Comparison of ENCODE assay signal across 9 cellular contexts in the genomic region with DNA sequence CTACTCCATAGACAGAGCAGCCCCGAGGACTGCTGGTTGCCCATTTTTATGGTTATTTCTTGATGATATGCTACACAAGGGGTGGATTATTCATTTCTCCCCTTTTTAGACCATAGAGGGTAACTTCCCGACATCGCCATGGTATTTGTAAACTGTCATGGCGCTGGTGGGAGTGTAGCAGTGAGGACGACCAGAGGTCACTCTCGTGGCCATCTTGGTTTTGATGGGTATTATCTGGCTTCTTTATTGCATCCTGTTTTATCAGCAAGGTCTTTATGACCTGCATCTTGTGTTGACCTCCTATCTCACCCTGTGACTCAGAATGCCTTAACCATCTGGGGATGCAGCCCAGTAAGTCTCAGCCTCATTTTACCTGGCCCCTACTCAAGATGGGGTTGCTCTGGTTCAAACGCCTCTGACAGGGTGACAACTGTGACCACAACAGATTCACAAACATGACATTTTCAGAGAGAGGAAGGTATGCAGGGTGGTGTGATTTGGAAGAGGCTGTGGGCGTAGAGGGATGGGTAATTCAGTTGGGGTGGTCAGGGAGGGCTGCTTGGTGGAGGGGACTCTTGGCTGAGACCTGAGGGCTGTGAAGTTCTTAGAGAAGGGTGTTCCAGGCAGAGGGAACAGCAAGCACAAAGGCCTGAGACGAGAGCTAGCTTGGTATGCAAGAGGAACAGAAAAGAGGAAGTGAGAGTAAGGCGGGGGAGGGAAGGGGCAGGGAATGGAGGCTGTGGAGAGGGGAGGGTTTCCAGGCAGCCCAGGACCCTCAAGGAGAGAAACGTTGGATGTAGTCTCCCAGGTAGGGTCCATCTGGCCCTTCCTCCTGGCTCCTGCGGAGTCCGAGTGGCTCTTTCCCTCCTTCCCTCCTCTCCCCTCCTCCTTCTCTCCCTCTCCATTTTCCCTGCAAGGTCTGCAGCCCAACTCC. TPM values are rescaled to one million over a fixed set of nuclear protein-coding genes. Genes with fewer than 3 reads are reported as not detected.
A peak's percentile ranks its signal among the peaks of the same experiment; 100 is the strongest.
DNase-seq lines count a peak whose midpoint lies in the region; ATAC-seq and TF ChIP-seq lines count a peak whose summit lies in the region.
"Had no signal": no experiment of that assay in that cellular context is flagged by ENCODE, and none has a peak within 500 bp of the region (broad histone marks: within the 10 kb centered on the region; RNA-seq: fewer than 3 reads in every experiment).

No MANE protein-coding gene starts in this region.

- POLR2A ChIA-PET in CD8-positive, alpha-beta memory T cell (lab: Charles Lee), result interaction anchor here (0.7 to 1.0 kb wide), 2 partner anchors 16 to 63 kb away, joined by 3 to 4 read pairs; no protein-coding TSS in a partner anchor

- TF ChIP-seq EP300 in ovary (IDR thresholded peaks at IDR 0.05), result no peak

- H3K9me3 ChIP-seq in CD8-positive, alpha-beta memory T cell (ENCODE audit: low read length), result no peaks in the 10 kb centered on the region
- H3K9me3 ChIP-seq in SJCRH30 (replicated peaks) (peaks cover 3% of the 10 kb centered on the region; the same call in 1 of the 2 replicates), ovary (no peaks in the 10 kb centered on the region)

- no peaks in the 10 kb centered on the region for H3K27me3 ChIP-seq in CD8-positive, alpha-beta memory T cell (ENCODE audit: insufficient read depth, low read length, poor library complexity, severe bottlenecking)
- H3K27me3 ChIP-seq in SJCRH30 (peaks cover 6% of the 10 kb centered on the region; the same call in 1 of the 2 replicates), ovary (no peaks in the 10 kb centered on the region)

- peak overlapping the region; percentile 25 for H3K4me3 ChIP-seq in CD8-positive, alpha-beta memory T cell (ENCODE audit: low read length)
- H3K4me3 ChIP-seq in SJCRH30 (no peak overlapping the region), ovary (no peak overlapping the region)

- TF ChIP-seq CTCF in ovary (IDR thresholded peaks at IDR 0.05), result no peak

- WGBS in ovary, 3 donors, result 66 to 70% (median 66%) methylated on average over 13 of the region's 13 CpGs

- H3K27ac Mint-ChIP-seq in CD8-positive, alpha-beta memory T cell, result peak overlapping the region; percentile 91 to 99 (median 98)
- peak overlapping the region; percentile 85 for H3K27ac Mint-ChIP-seq in dendritic cell treated with granulocyte-macrophage colony-stimulating factor and Interleukin-4, amounts not matched to agents 40 ng/mL and 50 ng/mL, for 4 days

- CTCF ChIA-PET in CD8-positive, alpha-beta memory T cell (lab: Charles Lee), result interaction anchor here (1.0 to 1.6 kb wide), 4 partner anchors 11 to 138 kb away, joined by 3 to 4 read pairs (median 4); no protein-coding TSS in a partner anchor

- H3K9me3 Mint-ChIP-seq in CD8-positive, alpha-beta memory T cell, result peaks cover 0 to 4% (median 0%) of the 10 kb centered on the region in 5 donors
- no peaks in the 10 kb centered on the region for H3K9me3 Mint-ChIP-seq in dendritic cell treated with granulocyte-macrophage colony-stimulating factor and Interleukin-4, amounts not matched to agents 40 ng/mL and 50 ng/mL, for 4 days

- intact Hi-C loops in dendritic cell treated with granulocyte-macrophage colony-stimulating factor and Interleukin-4, amounts not matched to agents 40 ng/mL and 50 ng/mL, for 4 days (cut with micrococcal nuclease), result loop anchor here (10.0 kb wide), 1 partner anchor 50 kb away; a partner anchor contains a TSS
- intact Hi-C loops in ovary (cut with DNase I), result no loop called here

- H3K36me3 ChIP-seq in CD8-positive, alpha-beta memory T cell (ENCODE audit: insufficient read depth, low read length), result no peaks in the 10 kb centered on the region
- no peaks in the 10 kb centered on the region for H3K36me3 ChIP-seq in SJCRH30
- no peaks in the 10 kb centered on the region for H3K36me3 ChIP-seq in ovary

- ATAC-seq in GM19463 (IDR thresholded peaks at IDR 0.05; ENCODE audit: unreplicated experiment) (peak; percentile 80), GM18858 (IDR thresholded peaks at IDR 0.05; ENCODE audit: unreplicated experiment) (no peak)

- H3K4me1 ChIP-seq in CD8-positive, alpha-beta memory T cell (ENCODE audit: insufficient read depth, low read length), result peaks cover 65% of the 10 kb centered on the region
- H3K4me1 ChIP-seq in SJCRH30 (no peaks in the 10 kb centered on the region), ovary (ENCODE audit: insufficient read depth) (no peaks in the 10 kb centered on the region)

- no peak for TF ChIP-seq POLR2A in ovary (IDR thresholded peaks at IDR 0.05)

- H3K4me1 Mint-ChIP-seq in CD8-positive, alpha-beta memory T cell, result peaks cover 58 to 75% (median 70%) of the 10 kb centered on the region in 3 donors
- H3K4me1 Mint-ChIP-seq in dendritic cell treated with granulocyte-macrophage colony-stimulating factor and Interleukin-4, amounts not matched to agents 40 ng/mL and 50 ng/mL, for 4 days (ENCODE audit: low read depth), result peaks cover 44% of the 10 kb centered on the region

- H3K4me3 Mint-ChIP-seq in CD8-positive, alpha-beta memory T cell, result peak overlapping the region in 5 of 7 donors; percentile 34 to 61 (median 56)
- no peak overlapping the region for H3K4me3 Mint-ChIP-seq in dendritic cell treated with granulocyte-macrophage colony-stimulating factor and Interleukin-4, amounts not matched to agents 40 ng/mL and 50 ng/mL, for 4 days

- peaks cover 0 to 4% (median 0%) of the 10 kb centered on the region in 3 donors for H3K36me3 Mint-ChIP-seq in CD8-positive, alpha-beta memory T cell
- H3K36me3 Mint-ChIP-seq in dendritic cell treated with granulocyte-macrophage colony-stimulating factor and Interleukin-4, amounts not matched to agents 40 ng/mL and 50 ng/mL, for 4 days (ENCODE audit: low read depth), result no peaks in the 10 kb centered on the region

- no peak for DNase-seq in CD8-positive, alpha-beta memory T cell
- DNase-seq in KG1 (lab: John Stamatoyannopoulos, UW) (peak; percentile 52), NCI-H2029 (lab: John Stamatoyannopoulos, UW) (no peak), SJCRH30 (no peak), ovary (no peak)

- peak overlapping the region; percentile 53 for H3K27ac ChIP-seq in CD8-positive, alpha-beta memory T cell (ENCODE audit: low read depth, low read length)
- H3K27ac ChIP-seq in SJCRH30 (no peak overlapping the region), ovary (no peak overlapping the region)

- H3K27me3 Mint-ChIP-seq in CD8-positive, alpha-beta memory T cell, result no peaks in the 10 kb centered on the region
- peaks cover 13% of the 10 kb centered on the region for H3K27me3 Mint-ChIP-seq in dendritic cell treated with granulocyte-macrophage colony-stimulating factor and Interleukin-4, amounts not matched to agents 40 ng/mL and 50 ng/mL, for 4 days

RNA-seq across cellular contexts. Expression of a gene that starts 23.5 kb away (rescaled TPM):
- not detected for total RNA-seq in CD8-positive, alpha-beta memory T cell
- not detected for polyA plus RNA-seq in CD8-positive, alpha-beta memory T cell
- total RNA-seq in SJCRH30 (2014; rRNA removed; shearing (Covaris generic)), result not detected in 2 replicates
- total RNA-seq in ovary, result not detected
- polyA plus RNA-seq in ovary, result under 1 TPM in 1 of 2 donors, not detected in 1; 0.06 TPM
- polyA plus RNA-seq: keratinocyte had no signal

RNA-seq across cellular contexts. Expression of a gene that starts 43.7 kb away (rescaled TPM):
- total RNA-seq in CD8-positive, alpha-beta memory T cell, result 10 to 100 TPM; 23.5 to 27.5 TPM
- polyA plus RNA-seq in CD8-positive, alpha-beta memory T cell, result 77.8 TPM
- total RNA-seq in SJCRH30 (2014; rRNA removed; shearing (Covaris generic)), result 0.59 and 0.96 TPM in 2 replicates
- total RNA-seq in ovary, result 10 to 100 TPM in 4 of 7 donors, 1 to 10 TPM in 3; 7.2 to 69.8 (median 12.9) TPM
- polyA plus RNA-seq in ovary, result 10 to 100 TPM in 1 of 2 donors, 1 to 10 TPM in 1; 3.3 to 13.4 TPM

RNA-seq across cellular contexts. Expression of a gene that starts 50.5 kb away (rescaled TPM):
- total RNA-seq in CD8-positive, alpha-beta memory T cell, result 100 to 1,000 TPM; 295 TPM
- 560 TPM for polyA plus RNA-seq in CD8-positive, alpha-beta memory T cell
- total RNA-seq in SJCRH30 (2014; rRNA removed; shearing (Covaris generic)), result 4.0 and 6.6 TPM in 2 replicates
- total RNA-seq in ovary, result 10 to 100 TPM in 6 of 7 donors, 1 to 10 TPM in 1; 8.2 to 37.1 (median 17.9) TPM
- polyA plus RNA-seq in ovary, result 10 to 100 TPM; 31.2 to 79.3 TPM

Comparison
In these comparisons a context has a peak if more than half of its experiments do, and no peak if none do; other contexts are left out.
1. RNA of a gene that starts 50.5 kb away (total RNA-seq): 295 TPM in CD8-positive, alpha-beta memory T cell; 8.2 to 37.1 TPM in ovary and 4.0 to 6.6 TPM in SJCRH30; every median in the first group is over 4 times any median in the second.